11 cellular contexts compared by ENCODE assay signal in the genomic region with DNA sequence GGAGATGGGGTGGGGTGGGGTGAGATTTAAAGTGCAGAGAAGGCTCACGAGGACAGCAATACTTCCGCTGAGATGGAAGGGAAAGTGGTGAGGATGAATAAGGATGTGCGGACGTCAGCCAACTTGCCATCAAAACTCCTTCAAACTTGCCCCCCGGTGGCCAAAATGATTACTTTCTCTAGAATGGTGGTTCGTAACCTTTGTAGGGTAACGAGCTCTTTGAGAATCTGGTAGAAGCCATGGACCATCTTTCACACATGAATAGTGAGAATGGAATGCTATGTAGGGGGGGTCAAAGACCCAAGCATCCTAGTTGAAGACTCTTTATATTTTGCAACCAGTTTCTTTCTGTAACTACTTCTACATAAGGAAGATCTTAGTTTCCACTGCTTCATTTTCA.
DNase-seq lines count a peak whose midpoint lies in the region; ATAC-seq and TF ChIP-seq lines count a peak whose summit lies in the region.
"Had no signal": no experiment of that assay in that cellular context is flagged by ENCODE, and none has a peak within 500 bp of the region (broad histone marks: within the 10 kb centered on the region; RNA-seq: fewer than 3 reads in every experiment).

No MANE protein-coding gene starts in this region.

- peaks cover 12% of the 10 kb centered on the region for H3K4me1 ChIP-seq in OCI-LY3 (ENCODE audit: low read length)

- no peaks in the 10 kb centered on the region for H3K36me3 ChIP-seq in OCI-LY3 (replicated peaks; ENCODE audit: low read depth, low read length)

- no peak overlapping the region for H3K4me3 Mint-ChIP-seq in osteocyte (ENCODE audit: unreplicated experiment)

- peaks cover 9% of the 10 kb centered on the region for H3K27me3 Mint-ChIP-seq in osteocyte (ENCODE audit: unreplicated experiment)

- no peak for ATAC-seq in SK-N-SH treated with all-trans-retinoic acid at 6 μM for 48 hours
- ATAC-seq: activated naive CD4-positive, alpha-beta T cell treated with anti-CD3 and anti-CD28 coated beads, Interleukin-2, amount 50 U/mL, for 72 hours; esophagus mucosa had no signal

- no peak overlapping the region for H3K27ac ChIP-seq in OCI-LY3 (ENCODE audit: low read length)

- no peaks in the 10 kb centered on the region for H3K79me2 ChIP-seq in OCI-LY3 (ENCODE audit: low read length)

- H2AFZ ChIP-seq in OCI-LY3 (ENCODE audit: low read depth, low read length) = no peak overlapping the region

- H3K9me3 Mint-ChIP-seq in osteocyte (ENCODE audit: unreplicated experiment) = peaks cover 13% of the 10 kb centered on the region

- DNase-seq in epithelial cell of proximal tubule (ENCODE audit: low read depth) (no peak), osteocyte (ENCODE audit: extremely low spot score, unreplicated experiment) (no peak), DMS79 treated with DMSO at 0.1 percent for 48 hours (lab: John Stamatoyannopoulos, UW) (no peak), HuH-7 (ENCODE audit: low spot score) (no peak), OCI-M1 (lab: John Stamatoyannopoulos, UW) (no peak)
- DNase-seq: activated CD4-positive, CD25-positive, alpha-beta regulatory T cell had no signal

- no peaks in the 10 kb centered on the region for H4K20me1 ChIP-seq in OCI-LY3 (ENCODE audit: insufficient read depth, low read length)

- TF ChIP-seq CTCF in GM12873 (IDR thresholded peaks at IDR 0.05; ENCODE audit: insufficient read depth, low read depth, low read length, missing control alignments) (peak; percentile 53), OCI-LY3 (IDR thresholded peaks at IDR 0.05; ENCODE audit: low read depth, low read length) (peak; percentile 16), epithelial cell of proximal tubule (conservative IDR thresholded peaks at IDR 0.05; ENCODE audit: low read depth, low read length) (peak; percentile 37), osteocyte (IDR thresholded peaks at IDR 0.05) (peak; percentile 46)

- no peaks in the 10 kb centered on the region for H3K27me3 ChIP-seq in OCI-LY3 (ENCODE audit: low read depth, low read length)

- peaks cover 8% of the 10 kb centered on the region for H3K4me1 Mint-ChIP-seq in osteocyte (ENCODE audit: unreplicated experiment)

- H3K9me3 ChIP-seq in OCI-LY3 (ENCODE audit: insufficient read depth, low read length) = no peaks in the 10 kb centered on the region

- H3K4me3 ChIP-seq in OCI-LY3 (ENCODE audit: low read length) (no peak overlapping the region), epithelial cell of proximal tubule (ENCODE audit: low read depth, low read length) (no peak overlapping the region)

- H3K9ac ChIP-seq in OCI-LY3 (ENCODE audit: low read length) = no peak overlapping the region

- peaks cover 5% of the 10 kb centered on the region for H3K36me3 Mint-ChIP-seq in osteocyte (ENCODE audit: unreplicated experiment)

- no peak overlapping the region for H3K27ac Mint-ChIP-seq in osteocyte (ENCODE audit: unreplicated experiment)
- H3K27ac Mint-ChIP-seq: activated naive CD4-positive, alpha-beta T cell treated with anti-CD3 and anti-CD28 coated beads, Interleukin-2, amount 50 U/mL, for 72 hours had no signal

- no peak overlapping the region for H3K4me2 ChIP-seq in OCI-LY3 (ENCODE audit: low read length)

TF ChIP-seq in SK-N-SH treated with all-trans-retinoic acid at 6 μM for 48 hours, 23 proteins besides CTCF, POLR2A, EP300 and RAD21:
- TF ChIP-seq ZFP30 (CRISPR knock-in tag; IDR thresholded peaks at IDR 0.05) (no peak), CSDC2 (CRISPR knock-in tag; IDR thresholded peaks at IDR 0.05) (no peak), GLIS3 (CRISPR knock-in tag; IDR thresholded peaks at IDR 0.05) (no peak), SNAI2 (CRISPR knock-in tag; IDR thresholded peaks at IDR 0.05) (no peak), ZNF8 (CRISPR knock-in tag; IDR thresholded peaks at IDR 0.05) (no peak), ESRRG (CRISPR knock-in tag; IDR thresholded peaks at IDR 0.05) (no peak), TOX (CRISPR knock-in tag; IDR thresholded peaks at IDR 0.05; ENCODE audit: borderline replicate concordance) (no peak), BACH2 (CRISPR knock-in tag; IDR thresholded peaks at IDR 0.05; ENCODE audit: borderline replicate concordance) (no peak), ZFP3 (CRISPR knock-in tag; IDR thresholded peaks at IDR 0.05) (no peak), ZC3H10 (CRISPR knock-in tag; IDR thresholded peaks at IDR 0.05) (no peak), ARNTL (CRISPR knock-in tag; IDR thresholded peaks at IDR 0.05; ENCODE audit: borderline replicate concordance, low read depth) (no peak), RARB (CRISPR knock-in tag; IDR thresholded peaks at IDR 0.05) (no peak)
- TF ChIP-seq, protein P1, sequence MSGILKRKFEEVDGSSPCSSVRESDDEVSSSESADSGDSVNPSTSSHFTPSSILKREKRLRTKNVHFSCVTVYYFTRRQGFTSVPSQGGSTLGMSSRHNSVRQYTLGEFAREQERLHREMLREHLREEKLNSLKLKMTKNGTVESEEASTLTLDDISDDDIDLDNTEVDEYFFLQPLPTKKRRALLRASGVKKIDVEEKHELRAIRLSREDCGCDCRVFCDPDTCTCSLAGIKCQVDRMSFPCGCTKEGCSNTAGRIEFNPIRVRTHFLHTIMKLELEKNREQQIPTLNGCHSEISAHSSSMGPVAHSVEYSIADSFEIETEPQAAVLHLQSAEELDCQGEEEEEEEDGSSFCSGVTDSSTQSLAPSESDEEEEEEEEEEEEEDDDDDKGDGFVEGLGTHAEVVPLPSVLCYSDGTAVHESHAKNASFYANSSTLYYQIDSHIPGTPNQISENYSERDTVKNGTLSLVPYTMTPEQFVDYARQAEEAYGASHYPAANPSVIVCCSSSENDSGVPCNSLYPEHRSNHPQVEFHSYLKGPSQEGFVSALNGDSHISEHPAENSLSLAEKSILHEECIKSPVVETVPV (CRISPR knock-in tag; IDR thresholded peaks at IDR 0.05) = no peak
- TF ChIP-seq, protein P2, sequence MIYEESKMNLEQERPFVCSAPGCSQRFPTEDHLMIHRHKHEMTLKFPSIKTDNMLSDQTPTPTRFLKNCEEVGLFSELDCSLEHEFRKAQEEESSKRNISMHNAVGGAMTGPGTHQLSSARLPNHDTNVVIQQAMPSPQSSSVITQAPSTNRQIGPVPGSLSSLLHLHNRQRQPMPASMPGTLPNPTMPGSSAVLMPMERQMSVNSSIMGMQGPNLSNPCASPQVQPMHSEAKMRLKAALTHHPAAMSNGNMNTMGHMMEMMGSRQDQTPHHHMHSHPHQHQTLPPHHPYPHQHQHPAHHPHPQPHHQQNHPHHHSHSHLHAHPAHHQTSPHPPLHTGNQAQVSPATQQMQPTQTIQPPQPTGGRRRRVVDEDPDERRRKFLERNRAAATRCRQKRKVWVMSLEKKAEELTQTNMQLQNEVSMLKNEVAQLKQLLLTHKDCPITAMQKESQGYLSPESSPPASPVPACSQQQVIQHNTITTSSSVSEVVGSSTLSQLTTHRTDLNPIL (CRISPR knock-in tag; IDR thresholded peaks at IDR 0.05; ENCODE audit: low read depth) = no peak
- TF ChIP-seq, protein P3, sequence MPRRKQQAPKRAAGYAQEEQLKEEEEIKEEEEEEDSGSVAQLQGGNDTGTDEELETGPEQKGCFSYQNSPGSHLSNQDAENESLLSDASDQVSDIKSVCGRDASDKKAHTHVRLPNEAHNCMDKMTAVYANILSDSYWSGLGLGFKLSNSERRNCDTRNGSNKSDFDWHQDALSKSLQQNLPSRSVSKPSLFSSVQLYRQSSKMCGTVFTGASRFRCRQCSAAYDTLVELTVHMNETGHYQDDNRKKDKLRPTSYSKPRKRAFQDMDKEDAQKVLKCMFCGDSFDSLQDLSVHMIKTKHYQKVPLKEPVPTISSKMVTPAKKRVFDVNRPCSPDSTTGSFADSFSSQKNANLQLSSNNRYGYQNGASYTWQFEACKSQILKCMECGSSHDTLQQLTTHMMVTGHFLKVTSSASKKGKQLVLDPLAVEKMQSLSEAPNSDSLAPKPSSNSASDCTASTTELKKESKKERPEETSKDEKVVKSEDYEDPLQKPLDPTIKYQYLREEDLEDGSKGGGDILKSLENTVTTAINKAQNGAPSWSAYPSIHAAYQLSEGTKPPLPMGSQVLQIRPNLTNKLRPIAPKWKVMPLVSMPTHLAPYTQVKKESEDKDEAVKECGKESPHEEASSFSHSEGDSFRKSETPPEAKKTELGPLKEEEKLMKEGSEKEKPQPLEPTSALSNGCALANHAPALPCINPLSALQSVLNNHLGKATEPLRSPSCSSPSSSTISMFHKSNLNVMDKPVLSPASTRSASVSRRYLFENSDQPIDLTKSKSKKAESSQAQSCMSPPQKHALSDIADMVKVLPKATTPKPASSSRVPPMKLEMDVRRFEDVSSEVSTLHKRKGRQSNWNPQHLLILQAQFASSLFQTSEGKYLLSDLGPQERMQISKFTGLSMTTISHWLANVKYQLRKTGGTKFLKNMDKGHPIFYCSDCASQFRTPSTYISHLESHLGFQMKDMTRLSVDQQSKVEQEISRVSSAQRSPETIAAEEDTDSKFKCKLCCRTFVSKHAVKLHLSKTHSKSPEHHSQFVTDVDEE (CRISPR knock-in tag; IDR thresholded peaks at IDR 0.05) = no peak
- TF ChIP-seq, protein P4, sequence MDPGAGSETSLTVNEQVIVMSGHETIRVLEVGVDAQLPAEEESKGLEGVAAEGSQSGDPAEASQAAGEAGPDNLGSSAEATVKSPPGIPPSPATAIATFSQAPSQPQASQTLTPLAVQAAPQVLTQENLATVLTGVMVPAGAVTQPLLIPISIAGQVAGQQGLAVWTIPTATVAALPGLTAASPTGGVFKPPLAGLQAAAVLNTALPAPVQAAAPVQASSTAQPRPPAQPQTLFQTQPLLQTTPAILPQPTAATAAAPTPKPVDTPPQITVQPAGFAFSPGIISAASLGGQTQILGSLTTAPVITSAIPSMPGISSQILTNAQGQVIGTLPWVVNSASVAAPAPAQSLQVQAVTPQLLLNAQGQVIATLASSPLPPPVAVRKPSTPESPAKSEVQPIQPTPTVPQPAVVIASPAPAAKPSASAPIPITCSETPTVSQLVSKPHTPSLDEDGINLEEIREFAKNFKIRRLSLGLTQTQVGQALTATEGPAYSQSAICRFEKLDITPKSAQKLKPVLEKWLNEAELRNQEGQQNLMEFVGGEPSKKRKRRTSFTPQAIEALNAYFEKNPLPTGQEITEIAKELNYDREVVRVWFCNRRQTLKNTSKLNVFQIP (CRISPR knock-in tag; IDR thresholded peaks at IDR 0.05; ENCODE audit: borderline replicate concordance, low read depth) = no peak
TF ChIP-seq in SK-N-SH treated with all-trans-retinoic acid at 6 μM for 48 hours: peak in this region for 0.
